8 cellular contexts compared by ENCODE assay signal in genomic region chr19:1205114-1206062, GRCh38. TPM values are rescaled to one million over a fixed set of nuclear protein-coding genes. Genes with fewer than 3 reads are reported as not detected.
DNase-seq lines count a peak whose midpoint lies in the region; ATAC-seq and TF ChIP-seq lines count a peak whose summit lies in the region.

A gene with protein sequence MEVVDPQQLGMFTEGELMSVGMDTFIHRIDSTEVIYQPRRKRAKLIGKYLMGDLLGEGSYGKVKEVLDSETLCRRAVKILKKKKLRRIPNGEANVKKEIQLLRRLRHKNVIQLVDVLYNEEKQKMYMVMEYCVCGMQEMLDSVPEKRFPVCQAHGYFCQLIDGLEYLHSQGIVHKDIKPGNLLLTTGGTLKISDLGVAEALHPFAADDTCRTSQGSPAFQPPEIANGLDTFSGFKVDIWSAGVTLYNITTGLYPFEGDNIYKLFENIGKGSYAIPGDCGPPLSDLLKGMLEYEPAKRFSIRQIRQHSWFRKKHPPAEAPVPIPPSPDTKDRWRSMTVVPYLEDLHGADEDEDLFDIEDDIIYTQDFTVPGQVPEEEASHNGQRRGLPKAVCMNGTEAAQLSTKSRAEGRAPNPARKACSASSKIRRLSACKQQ (plus strand): TSS chr19:1205778. CDS start chr19:1206914, 1,136 bp downstream.

- H3K36me3 Mint-ChIP-seq in T-helper 1 cell treated with Interleukin-12 subunit alpha and Interleukin-12 subunit beta and Interleukin-4 antibody, amounts not matched to agents 30 μg/mL and 1 μg/mL, for 36 hours (ENCODE audit: low read depth): peaks cover 12% of the 10 kb centered on the region
- peaks cover 1% of the 10 kb centered on the region for H3K36me3 Mint-ChIP-seq in progenitor cell of endocrine pancreas (ENCODE audit: insufficient read depth)

- peaks cover 2% of the 10 kb centered on the region for H3K36me3 ChIP-seq in upper lobe of right lung

- DNase-seq in GM13976 (ENCODE audit: low spot score): peak; percentile 100
- DNase-seq in NCI-H146 treated with DMSO at 0.1 percent for 48 hours (lab: John Stamatoyannopoulos, UW; ENCODE audit: unreplicated experiment): peak; percentile 76
- DNase-seq in amniotic stem cell (lab: John Stamatoyannopoulos, UW): peak; percentile 91
- DNase-seq in left cardiac atrium: peak; percentile 99
- DNase-seq in progenitor cell of endocrine pancreas (ENCODE audit: low spot score, unreplicated experiment): peak; percentile 99
- DNase-seq in upper lobe of right lung: peak; percentile 100

- in situ Hi-C loops in GM13976 (cut with MboI; ENCODE audit: low sequenced_read_pairs, unreplicated experiment): no loop called here

- peak within 1 kb of the TSS; percentile 94 for H3K4me3 Mint-ChIP-seq in T-helper 1 cell treated with Interleukin-12 subunit alpha and Interleukin-12 subunit beta and Interleukin-4 antibody, amounts not matched to agents 30 μg/mL and 1 μg/mL, for 36 hours
- H3K4me3 Mint-ChIP-seq in progenitor cell of endocrine pancreas (ENCODE audit: low read depth): peak within 1 kb of the TSS; percentile 81

- no peaks in the 10 kb centered on the region for H3K9me3 Mint-ChIP-seq in T-helper 1 cell treated with Interleukin-12 subunit alpha and Interleukin-12 subunit beta and Interleukin-4 antibody, amounts not matched to agents 30 μg/mL and 1 μg/mL, for 36 hours
- H3K9me3 Mint-ChIP-seq in progenitor cell of endocrine pancreas (ENCODE audit: low read depth): no peaks in the 10 kb centered on the region

- TF ChIP-seq CTCF in GM13976 (IDR thresholded peaks at IDR 0.05; ENCODE audit: borderline replicate concordance, control extremely low read depth, extremely low read depth, insufficient read depth, missing control alignments): no peak
- no peak for TF ChIP-seq CTCF in progenitor cell of endocrine pancreas (IDR thresholded peaks at IDR 0.05; ENCODE audit: unreplicated experiment)
- no peak for TF ChIP-seq CTCF in upper lobe of right lung (IDR thresholded peaks at IDR 0.05)

- H3K9me3 ChIP-seq in upper lobe of right lung: no peaks in the 10 kb centered on the region

- no peaks in the 10 kb centered on the region for H3K27me3 Mint-ChIP-seq in T-helper 1 cell treated with Interleukin-12 subunit alpha and Interleukin-12 subunit beta and Interleukin-4 antibody, amounts not matched to agents 30 μg/mL and 1 μg/mL, for 36 hours (ENCODE audit: low read depth)
- no peaks in the 10 kb centered on the region for H3K27me3 Mint-ChIP-seq in progenitor cell of endocrine pancreas

- peak within 1 kb of the TSS; percentile 89 for H3K27ac Mint-ChIP-seq in T-helper 1 cell treated with Interleukin-12 subunit alpha and Interleukin-12 subunit beta and Interleukin-4 antibody, amounts not matched to agents 30 μg/mL and 1 μg/mL, for 36 hours
- peak within 1 kb of the TSS; percentile 43 for H3K27ac Mint-ChIP-seq in progenitor cell of endocrine pancreas

- intact Hi-C loops in left cardiac atrium (cut with DNase I) (no loop called here), upper lobe of right lung (cut with DNase I) (no loop called here)

- ATAC-seq in HG02852 (IDR thresholded peaks at IDR 0.05; ENCODE audit: unreplicated experiment) (peak; percentile 82), left cardiac atrium (peak; percentile 91 to 95), upper lobe of right lung (peak; percentile 97)

- H3K27me3 ChIP-seq in upper lobe of right lung: no peaks in the 10 kb centered on the region

- H3K4me1 ChIP-seq in upper lobe of right lung: peaks cover 44% of the 10 kb centered on the region

- H3K4me1 Mint-ChIP-seq in T-helper 1 cell treated with Interleukin-12 subunit alpha and Interleukin-12 subunit beta and Interleukin-4 antibody, amounts not matched to agents 30 μg/mL and 1 μg/mL, for 36 hours (ENCODE audit: low read depth): peaks cover 27% of the 10 kb centered on the region
- H3K4me1 Mint-ChIP-seq in progenitor cell of endocrine pancreas (ENCODE audit: low read depth): peaks cover 17% of the 10 kb centered on the region

- H3K4me3 ChIP-seq in upper lobe of right lung: peak within 1 kb of the TSS; percentile 72

- H3K27ac ChIP-seq in upper lobe of right lung: peak within 1 kb of the TSS; percentile 81

RNA-seq across cellular contexts. Expression of the gene that starts here (rescaled TPM):
- 10 to 100 TPM; 48.2 to 53.0 TPM for total RNA-seq in left cardiac atrium
- 59.3 and 61.5 TPM in 2 replicates for total RNA-seq in progenitor cell of endocrine pancreas
- 51.8 TPM for total RNA-seq in upper lobe of right lung

Comparison
In these comparisons a context has a peak if more than half of its experiments do, and no peak if none do; other contexts are left out.
1. Peak in every context shown above with its lines: DNase-seq, ATAC-seq, H3K4me3 ChIP-seq and H3K27ac ChIP-seq.